Comparison of ENCODE assay signal across 1 cellular context in genomic region chr1:151166506-151166956, GRCh38.
TF ChIP-seq lines count a peak whose summit lies in the region.

No MANE protein-coding gene starts in this region.

TF ChIP-seq in endothelial cell of umbilical vein, 7 proteins besides CTCF, POLR2A, EP300 and RAD21:
- TF ChIP-seq GATA2 (IDR thresholded peaks at IDR 0.05; ENCODE audit: insufficient read depth, insufficient read length, low read depth, low read length) = no peak
- no peak for TF ChIP-seq FOS (IDR thresholded peaks at IDR 0.05; ENCODE audit: borderline replicate concordance, insufficient read depth, low read length)
- no peak for TF ChIP-seq POLR2AphosphoS5 (IDR thresholded peaks at IDR 0.05; ENCODE audit: insufficient read depth, low read depth, low read length)
- no peak for TF ChIP-seq MYC (IDR thresholded peaks at IDR 0.05; ENCODE audit: low read depth, low read length)
- TF ChIP-seq MAX (IDR thresholded peaks at IDR 0.05; ENCODE audit: insufficient read depth, insufficient read length) = no peak
- no peak for TF ChIP-seq JUN (IDR thresholded peaks at IDR 0.05; ENCODE audit: borderline replicate concordance, insufficient read depth, insufficient read length, low read depth)
- no peak for TF ChIP-seq EZH2 (IDR thresholded peaks at IDR 0.05; ENCODE audit: borderline replicate concordance, low read depth, low read length, severe bottlenecking)
TF ChIP-seq in endothelial cell of umbilical vein: peak in this region for 0.
